In the genomic region with DNA sequence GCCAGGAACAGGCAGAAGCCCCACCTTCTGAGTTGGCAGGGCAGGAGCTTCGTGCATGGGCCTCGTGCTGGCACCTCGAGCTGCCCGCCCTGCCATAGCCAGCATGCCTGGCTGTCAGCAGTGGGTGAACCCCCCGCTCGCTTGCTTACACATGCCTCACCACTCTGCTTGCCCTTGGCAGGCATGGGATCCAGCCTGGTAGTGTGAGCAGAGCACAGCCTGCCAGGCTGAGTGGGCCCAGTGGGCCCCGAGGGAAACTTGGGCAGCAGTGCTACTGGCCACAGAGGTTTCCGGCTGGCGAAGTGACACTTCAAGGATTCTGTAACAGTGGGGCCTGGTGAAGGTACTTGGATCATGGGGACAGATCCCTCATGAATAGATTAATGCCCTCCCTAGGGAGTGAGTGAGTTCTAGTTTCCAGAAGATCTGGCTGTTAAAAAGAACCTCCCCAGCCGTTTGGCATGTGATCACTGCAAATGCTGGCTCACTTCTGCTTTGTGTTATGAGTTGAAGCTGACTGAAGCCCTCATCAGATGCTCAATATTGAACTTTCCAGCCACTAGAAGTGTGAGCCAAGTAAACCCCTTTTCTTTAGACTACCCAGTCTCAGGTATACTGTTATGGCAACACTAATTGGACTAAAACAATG, we compare ENCODE assay signal across 1 cellular context.
TF ChIP-seq lines count a peak whose summit lies in the region.

No MANE protein-coding gene starts in this region.

TF ChIP-seq in SK-N-SH treated with all-trans-retinoic acid at 6 μM for 48 hours, 23 proteins besides CTCF, POLR2A, EP300 and RAD21 (continued from another document):
- TF ChIP-seq, protein P1, sequence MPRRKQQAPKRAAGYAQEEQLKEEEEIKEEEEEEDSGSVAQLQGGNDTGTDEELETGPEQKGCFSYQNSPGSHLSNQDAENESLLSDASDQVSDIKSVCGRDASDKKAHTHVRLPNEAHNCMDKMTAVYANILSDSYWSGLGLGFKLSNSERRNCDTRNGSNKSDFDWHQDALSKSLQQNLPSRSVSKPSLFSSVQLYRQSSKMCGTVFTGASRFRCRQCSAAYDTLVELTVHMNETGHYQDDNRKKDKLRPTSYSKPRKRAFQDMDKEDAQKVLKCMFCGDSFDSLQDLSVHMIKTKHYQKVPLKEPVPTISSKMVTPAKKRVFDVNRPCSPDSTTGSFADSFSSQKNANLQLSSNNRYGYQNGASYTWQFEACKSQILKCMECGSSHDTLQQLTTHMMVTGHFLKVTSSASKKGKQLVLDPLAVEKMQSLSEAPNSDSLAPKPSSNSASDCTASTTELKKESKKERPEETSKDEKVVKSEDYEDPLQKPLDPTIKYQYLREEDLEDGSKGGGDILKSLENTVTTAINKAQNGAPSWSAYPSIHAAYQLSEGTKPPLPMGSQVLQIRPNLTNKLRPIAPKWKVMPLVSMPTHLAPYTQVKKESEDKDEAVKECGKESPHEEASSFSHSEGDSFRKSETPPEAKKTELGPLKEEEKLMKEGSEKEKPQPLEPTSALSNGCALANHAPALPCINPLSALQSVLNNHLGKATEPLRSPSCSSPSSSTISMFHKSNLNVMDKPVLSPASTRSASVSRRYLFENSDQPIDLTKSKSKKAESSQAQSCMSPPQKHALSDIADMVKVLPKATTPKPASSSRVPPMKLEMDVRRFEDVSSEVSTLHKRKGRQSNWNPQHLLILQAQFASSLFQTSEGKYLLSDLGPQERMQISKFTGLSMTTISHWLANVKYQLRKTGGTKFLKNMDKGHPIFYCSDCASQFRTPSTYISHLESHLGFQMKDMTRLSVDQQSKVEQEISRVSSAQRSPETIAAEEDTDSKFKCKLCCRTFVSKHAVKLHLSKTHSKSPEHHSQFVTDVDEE (CRISPR knock-in tag; IDR thresholded peaks at IDR 0.05): no peak
- TF ChIP-seq ESRRG (CRISPR knock-in tag; IDR thresholded peaks at IDR 0.05) (no peak), TOX (CRISPR knock-in tag; IDR thresholded peaks at IDR 0.05; ENCODE audit: borderline replicate concordance) (no peak), BACH2 (CRISPR knock-in tag; IDR thresholded peaks at IDR 0.05; ENCODE audit: borderline replicate concordance) (no peak), ARNTL (CRISPR knock-in tag; IDR thresholded peaks at IDR 0.05; ENCODE audit: borderline replicate concordance, low read depth) (no peak), ZFP3 (CRISPR knock-in tag; IDR thresholded peaks at IDR 0.05) (no peak), ZNF70 (CRISPR knock-in tag; IDR thresholded peaks at IDR 0.05) (no peak), ZC3H10 (CRISPR knock-in tag; IDR thresholded peaks at IDR 0.05) (no peak), OSR1 (CRISPR knock-in tag; IDR thresholded peaks at IDR 0.05) (no peak), SNAI2 (CRISPR knock-in tag; IDR thresholded peaks at IDR 0.05) (no peak)
- TF ChIP-seq, protein P2, sequence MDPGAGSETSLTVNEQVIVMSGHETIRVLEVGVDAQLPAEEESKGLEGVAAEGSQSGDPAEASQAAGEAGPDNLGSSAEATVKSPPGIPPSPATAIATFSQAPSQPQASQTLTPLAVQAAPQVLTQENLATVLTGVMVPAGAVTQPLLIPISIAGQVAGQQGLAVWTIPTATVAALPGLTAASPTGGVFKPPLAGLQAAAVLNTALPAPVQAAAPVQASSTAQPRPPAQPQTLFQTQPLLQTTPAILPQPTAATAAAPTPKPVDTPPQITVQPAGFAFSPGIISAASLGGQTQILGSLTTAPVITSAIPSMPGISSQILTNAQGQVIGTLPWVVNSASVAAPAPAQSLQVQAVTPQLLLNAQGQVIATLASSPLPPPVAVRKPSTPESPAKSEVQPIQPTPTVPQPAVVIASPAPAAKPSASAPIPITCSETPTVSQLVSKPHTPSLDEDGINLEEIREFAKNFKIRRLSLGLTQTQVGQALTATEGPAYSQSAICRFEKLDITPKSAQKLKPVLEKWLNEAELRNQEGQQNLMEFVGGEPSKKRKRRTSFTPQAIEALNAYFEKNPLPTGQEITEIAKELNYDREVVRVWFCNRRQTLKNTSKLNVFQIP (CRISPR knock-in tag; IDR thresholded peaks at IDR 0.05; ENCODE audit: borderline replicate concordance, low read depth): no peak
